In genomic region chr2:71742953-71743601, GRCh38 we compare ENCODE assay signal across 9 cellular contexts.
A peak's percentile ranks its signal among the peaks of the same experiment; 100 is the strongest.
DNase-seq lines count a peak whose midpoint lies in the region; ATAC-seq and TF ChIP-seq lines count a peak whose summit lies in the region.
"Had no signal": no experiment of that assay in that cellular context is flagged by ENCODE, and none has a peak within 500 bp of the region (broad histone marks: within the 10 kb centered on the region; RNA-seq: fewer than 3 reads in every experiment).

No MANE protein-coding gene starts in this region.

- H3K4me2 ChIP-seq in mesenchymal stem cell (ENCODE audit: low read length, poor library complexity, severe bottlenecking): no peak overlapping the region

- H3K4me1 ChIP-seq in mesenchymal stem cell (ENCODE audit: control insufficient read depth, insufficient read depth, low read depth, low read length): peaks cover 29% of the 10 kb centered on the region

- H3K36me3 Mint-ChIP-seq in chondrocyte (ENCODE audit: low read depth): peaks cover 6% of the 10 kb centered on the region

- peaks cover 0 to 18% of the 10 kb centered on the region in 2 experiments for H3K27me3 ChIP-seq in mesenchymal stem cell (ENCODE audit: control insufficient read depth in 1 of 2, insufficient read depth in 1 of 2, low read length in 2 of 2)

- H3K9ac ChIP-seq in mesenchymal stem cell (ENCODE audit: low read length): peak overlapping the region; percentile 47

- H2BK15ac ChIP-seq in mesenchymal stem cell (ENCODE audit: low read depth, poor library complexity, severe bottlenecking): no peak overlapping the region

- H3K14ac ChIP-seq in mesenchymal stem cell (ENCODE audit: low read length in 2 of 2): no peak overlapping the region

- H3K9me3 Mint-ChIP-seq in stimulated activated naive CD8-positive, alpha-beta T cell treated with anti-CD3 and anti-CD28 coated beads, Interleukin-15, amount 100 ng/mL, for 72 hours: peaks cover 6 to 23% of the 10 kb centered on the region in 2 donors
- H3K9me3 Mint-ChIP-seq in chondrocyte (ENCODE audit: low read depth): peaks cover 17% of the 10 kb centered on the region

- H3K27ac ChIP-seq in mesenchymal stem cell (ENCODE audit: low read length, poor library complexity, severe bottlenecking): peak overlapping the region; percentile 82
- H3K27ac ChIP-seq: C4-2B had no signal

- peak overlapping the region; percentile 87 for H4K8ac ChIP-seq in mesenchymal stem cell (ENCODE audit: low read length)

- H3K18ac ChIP-seq in mesenchymal stem cell (ENCODE audit: low read depth in 1 of 2, low read length in 2 of 2): peak overlapping the region; percentile 82 to 95

- H3K36me3 ChIP-seq in mesenchymal stem cell (ENCODE audit: control insufficient read depth in 1 of 2, insufficient read depth in 2 of 2, low read depth in 1 of 2, low read length in 2 of 2): no peaks in the 10 kb centered on the region

- H3K4me1 Mint-ChIP-seq in stimulated activated naive CD8-positive, alpha-beta T cell treated with anti-CD3 and anti-CD28 coated beads, Interleukin-15, amount 100 ng/mL, for 72 hours: peaks cover 17% of the 10 kb centered on the region
- H3K4me1 Mint-ChIP-seq in chondrocyte (ENCODE audit: low read depth): peaks cover 36% of the 10 kb centered on the region

- peak overlapping the region; percentile 39 for H2BK120ac ChIP-seq in mesenchymal stem cell (ENCODE audit: low read depth, low read length)

- no peak for DNase-seq in stimulated activated naive CD8-positive, alpha-beta T cell treated with anti-CD3 and anti-CD28 coated beads, Interleukin-15, Interleukin-2, amounts not matched to agents 100 U/mL and 50 U/mL, for 24 hours
- no peak for DNase-seq in stimulated activated naive CD8-positive, alpha-beta T cell treated with anti-CD3 and anti-CD28 coated beads, Interleukin-15, amount 100 ng/mL, for 72 hours
- DNase-seq in chondrocyte (ENCODE audit: low spot score) (no peak), mesenchymal stem cell (peak; percentile 97), OCI-M2 (lab: John Stamatoyannopoulos, UW; ENCODE audit: unreplicated experiment) (no peak)
- DNase-seq in stimulated activated CD4-positive, alpha-beta T cell treated with anti-CD3 and anti-CD28 coated beads, Interleukin-2, amount 100 ng/mL, for 24 hours: no peak

- WGBS in mesenchymal stem cell: 11% methylated on average over 16 of the region's 16 CpGs

- peak overlapping the region; percentile 67 for H2AK5ac ChIP-seq in mesenchymal stem cell (ENCODE audit: low read length, severe bottlenecking)

- no peak for TF ChIP-seq CTCF in chondrocyte (IDR thresholded peaks at IDR 0.05)

- H2BK5ac ChIP-seq in mesenchymal stem cell (ENCODE audit: low read depth, low read length, poor library complexity, severe bottlenecking): peak overlapping the region; percentile 31

- no peak overlapping the region for H3K23ac ChIP-seq in mesenchymal stem cell (ENCODE audit: low read length in 2 of 2)

- H3K9me3 ChIP-seq in mesenchymal stem cell (ENCODE audit: control insufficient read depth, low read length): peaks cover 18% of the 10 kb centered on the region

- H3K4me3 Mint-ChIP-seq in stimulated activated naive CD8-positive, alpha-beta T cell treated with anti-CD3 and anti-CD28 coated beads, Interleukin-15, amount 100 ng/mL, for 72 hours: no peak overlapping the region
- H3K4me3 Mint-ChIP-seq in chondrocyte (ENCODE audit: unreplicated experiment): no peak overlapping the region

- no peak overlapping the region for H3K27ac Mint-ChIP-seq in stimulated activated naive CD8-positive, alpha-beta T cell treated with anti-CD3 and anti-CD28 coated beads, Interleukin-15, amount 100 ng/mL, for 72 hours
- H3K27ac Mint-ChIP-seq in chondrocyte (ENCODE audit: unreplicated experiment): peak overlapping the region; percentile 82

- H2AFZ ChIP-seq in mesenchymal stem cell (ENCODE audit: low read depth, low read length): no peak overlapping the region

- peak overlapping the region; percentile 89 to 96 for H2BK12ac ChIP-seq in mesenchymal stem cell (ENCODE audit: low read length in 2 of 2)

- H3K79me1 ChIP-seq in mesenchymal stem cell (replicated peaks; ENCODE audit: low read length, poor library complexity, severe bottlenecking): no peaks in the 10 kb centered on the region

- ATAC-seq in stimulated activated naive CD8-positive, alpha-beta T cell treated with anti-CD3 and anti-CD28 coated beads, Interleukin-15, Interleukin-2, amounts not matched to agents 100 U/mL and 50 U/mL, for 24 hours: peak; percentile 57
- ATAC-seq in stimulated activated naive CD8-positive, alpha-beta T cell treated with anti-CD3 and anti-CD28 coated beads, Interleukin-15, amount 100 ng/mL, for 72 hours: no peak
- ATAC-seq in GM21576 (IDR thresholded peaks at IDR 0.05; ENCODE audit: unreplicated experiment) (no peak), HG02885 (IDR thresholded peaks at IDR 0.05; ENCODE audit: poor library complexity, unreplicated experiment) (no peak)

- no peak overlapping the region for H3K4me3 ChIP-seq in mesenchymal stem cell (ENCODE audit: insufficient read depth in 1 of 2, low read depth in 1 of 2, low read length in 2 of 2)

- H3K27me3 Mint-ChIP-seq in stimulated activated naive CD8-positive, alpha-beta T cell treated with anti-CD3 and anti-CD28 coated beads, Interleukin-15, amount 100 ng/mL, for 72 hours: peaks cover 25% of the 10 kb centered on the region
- H3K27me3 Mint-ChIP-seq in chondrocyte (ENCODE audit: low read depth): no peaks in the 10 kb centered on the region

- peak overlapping the region; percentile 79 to 93 for H3K4ac ChIP-seq in mesenchymal stem cell (ENCODE audit: low read depth in 1 of 2, low read length in 2 of 2)

- H4K91ac ChIP-seq in mesenchymal stem cell (ENCODE audit: low read length): peak overlapping the region; percentile 94
